ENCODE assay signal across 8 cellular contexts in the genomic region with DNA sequence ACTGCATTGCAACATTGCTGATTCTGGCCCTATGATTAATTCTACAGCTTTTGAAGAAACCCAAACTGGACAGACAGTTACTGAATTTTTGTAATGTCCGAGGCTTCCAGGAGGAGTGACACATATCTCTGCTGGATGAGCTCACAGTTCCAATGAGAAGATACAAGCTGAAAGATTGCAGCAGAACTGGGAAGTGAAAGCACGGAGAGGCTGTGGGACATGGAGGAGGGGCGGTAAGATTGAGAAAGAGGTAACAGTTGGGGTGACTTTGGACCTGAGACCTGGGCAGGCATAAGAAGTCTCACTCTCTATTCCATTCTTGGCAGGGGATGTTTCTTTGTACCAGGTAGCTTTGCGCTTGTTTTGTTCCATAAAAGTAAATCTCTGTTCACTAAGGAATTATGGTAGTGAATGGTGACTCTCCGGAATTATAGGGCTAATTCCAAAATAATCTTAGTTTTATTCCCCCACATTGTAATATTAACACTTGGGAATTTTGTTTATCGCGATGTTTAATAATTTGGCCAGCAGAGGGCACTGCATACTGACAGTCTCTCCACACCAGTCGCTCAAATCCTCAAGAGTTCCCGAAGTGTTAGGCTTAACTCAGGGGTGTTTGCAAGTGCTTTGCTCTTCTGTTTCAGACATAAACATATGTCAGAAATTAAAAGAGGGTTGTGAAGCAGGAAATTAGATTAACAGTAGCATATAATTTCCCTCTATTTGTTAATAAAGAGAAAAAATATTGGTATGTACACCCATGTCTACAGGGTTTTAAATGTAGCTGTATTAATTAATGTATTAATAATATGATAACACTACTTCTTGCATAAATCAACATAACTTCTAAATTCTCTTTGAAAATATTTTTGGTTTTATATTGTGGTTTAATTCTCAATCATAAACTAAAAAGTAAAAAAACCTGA.
A peak's percentile ranks its signal among the peaks of the same experiment; 100 is the strongest.
DNase-seq lines count a peak whose midpoint lies in the region; ATAC-seq and TF ChIP-seq lines count a peak whose summit lies in the region.

No MANE protein-coding gene starts in this region.

- no peak overlapping the region for H4K5ac ChIP-seq in H9 (ENCODE audit: insufficient read length, low read depth, low read length)

- H3K4me1 Mint-ChIP-seq in activated CD8-positive, alpha-beta memory T cell treated with anti-CD3 and anti-CD28 coated beads, Interleukin-2, amount 10 ng/mL, durations not matched to agents 7 days and 5 days = no peaks in the 10 kb centered on the region
- no peaks in the 10 kb centered on the region; a peak in 2 of 4 replicates for H3K4me1 Mint-ChIP-seq in H9
- no peaks in the 10 kb centered on the region for H3K4me1 Mint-ChIP-seq in type B pancreatic cell (ENCODE audit: unreplicated experiment)

- H3K23me2 ChIP-seq in H9 (ENCODE audit: insufficient read length, low read depth, low read length, poor library complexity, severe bottlenecking) = no peaks in the 10 kb centered on the region

- H2AK5ac ChIP-seq in H9 (ENCODE audit: insufficient read length, low read length) = no peak overlapping the region
- no peak overlapping the region for H2AK5ac ChIP-seq in mesenchymal stem cell (ENCODE audit: low read length, severe bottlenecking)

- no peaks in the 10 kb centered on the region for H3K9me2 ChIP-seq in SU-DHL-6 (replicated peaks; ENCODE audit: insufficient read depth, low read length)

- no peaks in the 10 kb centered on the region for H4K20me1 ChIP-seq in H9 (ENCODE audit: control insufficient read depth, insufficient read depth, insufficient read length)
- H4K20me1 ChIP-seq in SU-DHL-6 (ENCODE audit: low read depth, low read length) = no peaks in the 10 kb centered on the region

- no peaks in the 10 kb centered on the region for H3K36me3 ChIP-seq in SU-DHL-6 (ENCODE audit: low read length)
- no peaks in the 10 kb centered on the region for H3K36me3 ChIP-seq in mesenchymal stem cell (ENCODE audit: control insufficient read depth in 1 of 2, insufficient read depth in 2 of 2, low read depth in 1 of 2, low read length in 2 of 2)

- peak; percentile 42 for DNase-seq in activated CD8-positive, alpha-beta memory T cell treated with anti-CD3 and anti-CD28 coated beads, Interleukin-2, amount 50 U/mL, for 4 hours
- no peak for DNase-seq in activated CD8-positive, alpha-beta memory T cell treated with anti-CD3 and anti-CD28 coated beads, Interleukin-2, amount 10 ng/mL, durations not matched to agents 7 days and 5 days
- DNase-seq in H9 (no peak), NCI-H1417 treated with DMSO at 0.1 percent for 48 hours (lab: John Stamatoyannopoulos, UW) (peak; percentile 58), mesenchymal stem cell (peak; percentile 56), type B pancreatic cell (ENCODE audit: extremely low spot score, unreplicated experiment) (no peak)
- DNase-seq in effector CD4-positive, alpha-beta T cell = peak; percentile 17

- no peak overlapping the region for H4K91ac ChIP-seq in H9 (ENCODE audit: insufficient read length, low read depth, low read length)
- no peak overlapping the region for H4K91ac ChIP-seq in mesenchymal stem cell (ENCODE audit: low read length)

- H3K4ac ChIP-seq in H9 (ENCODE audit: low read depth, low read length) (no peak overlapping the region), mesenchymal stem cell (ENCODE audit: low read depth in 1 of 2, low read length in 2 of 2) (peak overlapping the region in 1 of 2 experiments; percentile 30)

- H3K79me2 ChIP-seq in H9 (ENCODE audit: insufficient read depth, low read length) (no peaks in the 10 kb centered on the region), SU-DHL-6 (ENCODE audit: insufficient read depth, low read length) (no peaks in the 10 kb centered on the region)

- TF ChIP-seq CTCF in H9 (conservative IDR thresholded peaks at IDR 0.05) = peak; percentile 79
- peak; percentile 70 for TF ChIP-seq CTCF in SU-DHL-6 (IDR thresholded peaks at IDR 0.05; ENCODE audit: insufficient read depth, low read length, poor library complexity, severe bottlenecking)
- peak; percentile 87 for TF ChIP-seq CTCF in type B pancreatic cell (conservative IDR thresholded peaks at IDR 0.05)

- CTCF ChIA-PET in activated CD8-positive, alpha-beta memory T cell treated with anti-CD3 and anti-CD28 coated beads, Interleukin-2, amount 10 ng/mL, durations not matched to agents 7 days and 5 days (lab: Charles Lee) = interaction anchor here (0.9 to 2.3 kb wide), 8 partner anchors 9 to 41 kb away, joined by 3 to 6 read pairs (median 3); no protein-coding TSS in a partner anchor

- H3K27me3 Mint-ChIP-seq in activated CD8-positive, alpha-beta memory T cell treated with anti-CD3 and anti-CD28 coated beads, Interleukin-2, amount 10 ng/mL, durations not matched to agents 7 days and 5 days = peaks cover 2% of the 10 kb centered on the region
- no peaks in the 10 kb centered on the region for H3K27me3 Mint-ChIP-seq in H9 (ENCODE audit: low read depth)
- H3K27me3 Mint-ChIP-seq in type B pancreatic cell = no peaks in the 10 kb centered on the region

- no peak overlapping the region for H3K56ac ChIP-seq in H9 (ENCODE audit: insufficient read length, low read depth, low read length)

- no peak overlapping the region for H3K4me3 ChIP-seq in SU-DHL-6 (ENCODE audit: insufficient read depth, low read length, poor library complexity, severe bottlenecking)
- peak overlapping the region in 1 of 2 experiments; percentile 80 for H3K4me3 ChIP-seq in mesenchymal stem cell (ENCODE audit: insufficient read depth in 1 of 2, low read depth in 1 of 2, low read length in 2 of 2)

- no peak overlapping the region for H3K27ac ChIP-seq in H9 (ENCODE audit: insufficient read length, low read depth, low read length)
- H3K27ac ChIP-seq in SU-DHL-6 (ENCODE audit: low read depth, low read length) = no peak overlapping the region
- H3K27ac ChIP-seq in mesenchymal stem cell (ENCODE audit: low read length, poor library complexity, severe bottlenecking) = no peak overlapping the region

- H3K18ac ChIP-seq in H9 (ENCODE audit: insufficient read length, low read depth, low read length) = no peak overlapping the region
- no peak overlapping the region for H3K18ac ChIP-seq in mesenchymal stem cell (ENCODE audit: low read depth in 1 of 2, low read length in 2 of 2)

- H3K27ac Mint-ChIP-seq in activated CD8-positive, alpha-beta memory T cell treated with anti-CD3 and anti-CD28 coated beads, Interleukin-2, amount 10 ng/mL, durations not matched to agents 7 days and 5 days = no peak overlapping the region
- H3K27ac Mint-ChIP-seq in H9 (no peak overlapping the region), type B pancreatic cell (no peak overlapping the region)

- no peak for ATAC-seq in activated CD8-positive, alpha-beta memory T cell treated with anti-CD3 and anti-CD28 coated beads, Interleukin-2, amount 10 ng/mL, durations not matched to agents 7 days and 5 days

- no peaks in the 10 kb centered on the region for H3K9me3 Mint-ChIP-seq in activated CD8-positive, alpha-beta memory T cell treated with anti-CD3 and anti-CD28 coated beads, Interleukin-2, amount 10 ng/mL, durations not matched to agents 7 days and 5 days (ENCODE audit: low read depth)
- H3K9me3 Mint-ChIP-seq in H9 = no peaks in the 10 kb centered on the region; a peak in 1 of 5 replicates
- H3K9me3 Mint-ChIP-seq in type B pancreatic cell = no peaks in the 10 kb centered on the region

- H3K4me2 ChIP-seq in H9 (ENCODE audit: insufficient read depth, insufficient read length, low read length) (no peak overlapping the region), SU-DHL-6 (ENCODE audit: low read depth, low read length, poor library complexity, severe bottlenecking) (no peak overlapping the region), mesenchymal stem cell (ENCODE audit: low read length, poor library complexity, severe bottlenecking) (no peak overlapping the region)

- H2BK120ac ChIP-seq in H9 (ENCODE audit: low read depth, low read length, poor library complexity, severe bottlenecking) = no peak overlapping the region
- no peak overlapping the region for H2BK120ac ChIP-seq in mesenchymal stem cell (ENCODE audit: low read depth, low read length)

- H4K8ac ChIP-seq in H9 (replicated peaks; ENCODE audit: insufficient read length, low read depth, low read length) (no peak overlapping the region), mesenchymal stem cell (ENCODE audit: low read length) (no peak overlapping the region)

- H3K79me1 ChIP-seq in H9 (ENCODE audit: insufficient read depth, low read depth, low read length, poor library complexity, severe bottlenecking) (no peaks in the 10 kb centered on the region), mesenchymal stem cell (replicated peaks; ENCODE audit: low read length, poor library complexity, severe bottlenecking) (no peaks in the 10 kb centered on the region)

- H3K27me3 ChIP-seq in H9 (ENCODE audit: insufficient read depth, low read length) (no peaks in the 10 kb centered on the region), SU-DHL-6 (ENCODE audit: low read length) (no peaks in the 10 kb centered on the region), mesenchymal stem cell (ENCODE audit: control insufficient read depth in 1 of 2, insufficient read depth in 1 of 2, low read length in 2 of 2) (peaks cover 0 to 2% of the 10 kb centered on the region in 2 experiments)

- H3K23ac ChIP-seq in H9 (ENCODE audit: insufficient read length, low read depth, low read length) = no peak overlapping the region
- H3K23ac ChIP-seq in mesenchymal stem cell (ENCODE audit: low read length in 2 of 2) = no peak overlapping the region

- H3K4me1 ChIP-seq in H9 (ENCODE audit: insufficient read depth, low read length) = no peaks in the 10 kb centered on the region
- H3K4me1 ChIP-seq in mesenchymal stem cell (ENCODE audit: control insufficient read depth, insufficient read depth, low read depth, low read length) = peaks cover 2% of the 10 kb centered on the region

- no peak overlapping the region for H3K4me3 Mint-ChIP-seq in activated CD8-positive, alpha-beta memory T cell treated with anti-CD3 and anti-CD28 coated beads, Interleukin-2, amount 10 ng/mL, durations not matched to agents 7 days and 5 days
- H3K4me3 Mint-ChIP-seq in H9 = no peak overlapping the region
- H3K4me3 Mint-ChIP-seq in type B pancreatic cell = no peak overlapping the region

- no peak overlapping the region for H3T11ph ChIP-seq in H9 (ENCODE audit: low read length)

- no peak overlapping the region for H2BK20ac ChIP-seq in H9 (ENCODE audit: low read depth, low read length, poor library complexity, severe bottlenecking)

- H3K9me3 ChIP-seq in H9 (ENCODE audit: control insufficient read depth, low read depth, low read length) (no peaks in the 10 kb centered on the region), SU-DHL-6 (ENCODE audit: insufficient read depth, low read length) (no peaks in the 10 kb centered on the region), mesenchymal stem cell (ENCODE audit: control insufficient read depth, low read length) (no peaks in the 10 kb centered on the region)

- no peak overlapping the region for H2AFZ ChIP-seq in H9 (ENCODE audit: low read length)
- no peak overlapping the region for H2AFZ ChIP-seq in SU-DHL-6 (ENCODE audit: low read depth, low read length, severe bottlenecking)
- H2AFZ ChIP-seq in mesenchymal stem cell (ENCODE audit: low read depth, low read length) = peak overlapping the region; percentile 87

- no peaks in the 10 kb centered on the region for H3F3A ChIP-seq in SU-DHL-6 (ENCODE audit: insufficient read depth)

- H3K9ac ChIP-seq in H9 (ENCODE audit: extremely low read depth, insufficient read length, low read length) (no peak overlapping the region), SU-DHL-6 (ENCODE audit: low read length) (no peak overlapping the region), mesenchymal stem cell (ENCODE audit: low read length) (peak overlapping the region; percentile 91)

- H2BK5ac ChIP-seq in H9 (ENCODE audit: insufficient read length, low read length) (no peak overlapping the region), mesenchymal stem cell (ENCODE audit: low read depth, low read length, poor library complexity, severe bottlenecking) (no peak overlapping the region)

- H2BK15ac ChIP-seq in H9 (ENCODE audit: low read depth, low read length) (no peak overlapping the region), mesenchymal stem cell (ENCODE audit: low read depth, poor library complexity, severe bottlenecking) (no peak overlapping the region)

- H3K14ac ChIP-seq in H9 (ENCODE audit: insufficient read depth, low read length) (no peak overlapping the region), mesenchymal stem cell (ENCODE audit: low read length in 2 of 2) (no peak overlapping the region)

- no CpG with 5 or more reads among the region's 9 CpGs for WGBS in H9 (ENCODE audit: extremely low coverage, insufficient read length, low lambda C conversion rate)
- WGBS in mesenchymal stem cell = 15% methylated on average over 6 of the region's 9 CpGs

- H3K36me3 Mint-ChIP-seq in activated CD8-positive, alpha-beta memory T cell treated with anti-CD3 and anti-CD28 coated beads, Interleukin-2, amount 10 ng/mL, durations not matched to agents 7 days and 5 days = no peaks in the 10 kb centered on the region
- no peaks in the 10 kb centered on the region; a peak in 1 of 7 replicates for H3K36me3 Mint-ChIP-seq in H9 (ENCODE audit: insufficient read depth in 1 of 3, low read depth in 3 of 3)
- H3K36me3 Mint-ChIP-seq in type B pancreatic cell = no peaks in the 10 kb centered on the region

- H2BK12ac ChIP-seq in H9 (ENCODE audit: insufficient read length, low read depth, low read length) = no peak overlapping the region
- H2BK12ac ChIP-seq in mesenchymal stem cell (ENCODE audit: low read length in 2 of 2) = no peak overlapping the region

Comparison
In these comparisons a context has a peak if more than half of its experiments do, and no peak if none do; other contexts are left out.
1. DNase-seq: peak in activated CD8-positive, alpha-beta memory T cell treated with anti-CD3 and anti-CD28 coated beads, Interleukin-2, amount 50 U/mL, for 4 hours (single experiment), NCI-H1417 treated with DMSO at 0.1 percent for 48 hours (single experiment), effector CD4-positive, alpha-beta T cell (single experiment) and mesenchymal stem cell (single experiment); none in activated CD8-positive, alpha-beta memory T cell treated with anti-CD3 and anti-CD28 coated beads, Interleukin-2, amount 10 ng/mL, durations not matched to agents 7 days and 5 days (single experiment), H9 (single experiment) and type B pancreatic cell (single experiment).
2. Peak in every context shown above with its lines, with median percentiles within 50 percentile points of each other: CTCF ChIP-seq.